ENCODE assay signal across 1 cellular context in genomic region chrX:13078739-13079444, GRCh38.
A peak's percentile ranks its signal among the peaks of the same experiment; 100 is the strongest.
TF ChIP-seq lines count a peak whose summit lies in the region.

No MANE protein-coding gene starts in this region.

TF ChIP-seq in GM12878, 131 proteins besides CTCF, POLR2A, EP300 and RAD21 (continued from another document):
- TF ChIP-seq, protein P1, sequence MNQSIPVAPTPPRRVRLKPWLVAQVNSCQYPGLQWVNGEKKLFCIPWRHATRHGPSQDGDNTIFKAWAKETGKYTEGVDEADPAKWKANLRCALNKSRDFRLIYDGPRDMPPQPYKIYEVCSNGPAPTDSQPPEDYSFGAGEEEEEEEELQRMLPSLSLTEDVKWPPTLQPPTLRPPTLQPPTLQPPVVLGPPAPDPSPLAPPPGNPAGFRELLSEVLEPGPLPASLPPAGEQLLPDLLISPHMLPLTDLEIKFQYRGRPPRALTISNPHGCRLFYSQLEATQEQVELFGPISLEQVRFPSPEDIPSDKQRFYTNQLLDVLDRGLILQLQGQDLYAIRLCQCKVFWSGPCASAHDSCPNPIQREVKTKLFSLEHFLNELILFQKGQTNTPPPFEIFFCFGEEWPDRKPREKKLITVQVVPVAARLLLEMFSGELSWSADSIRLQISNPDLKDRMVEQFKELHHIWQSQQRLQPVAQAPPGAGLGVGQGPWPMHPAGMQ (IDR thresholded peaks at IDR 0.05; ENCODE audit: borderline replicate concordance): no peak
- TF ChIP-seq MYB (IDR thresholded peaks at IDR 0.05; ENCODE audit: borderline replicate concordance, low read depth, low read length) (no peak), SMAD5 (IDR thresholded peaks at IDR 0.05; ENCODE audit: low read depth) (no peak), FOXM1 (IDR thresholded peaks at IDR 0.05; ENCODE audit: low read depth, low read length) (no peak), CHD4 (IDR thresholded peaks at IDR 0.05) (no peak), POLR2AphosphoS5 (IDR thresholded peaks at IDR 0.05; ENCODE audit: low read length) (no peak), MYC (IDR thresholded peaks at IDR 0.05; ENCODE audit: insufficient read depth, insufficient read length, insufficient replicate concordance, low read length, severe bottlenecking) (no peak), ESRRA (IDR thresholded peaks at IDR 0.05; ENCODE audit: low read length) (no peak), TBL1XR1 (IDR thresholded peaks at IDR 0.05; ENCODE audit: low read depth, low read length) (no peak), ZNF384 (IDR thresholded peaks at IDR 0.05; ENCODE audit: borderline replicate concordance, low read depth, low read length) (0 out of 2 replicates have a peak, but pooled peaks have one; percentile 35), STAT3 (IDR thresholded peaks at IDR 0.05; ENCODE audit: low read depth, low read length) (no peak), SPI1 (IDR thresholded peaks at IDR 0.05; ENCODE audit: borderline replicate concordance, insufficient read depth, low read depth, low read length) (peak; percentile 32; the same call in 1 of the 2 replicates), ZNF622 (IDR thresholded peaks at IDR 0.05) (no peak), MXI1 (IDR thresholded peaks at IDR 0.05; ENCODE audit: low read depth, low read length) (no peak), ZBED1 (IDR thresholded peaks at IDR 0.05; ENCODE audit: borderline replicate concordance) (no peak), ZNF592 (IDR thresholded peaks at IDR 0.05) (no peak), RUNX3 (IDR thresholded peaks at IDR 0.05; ENCODE audit: low read length) (peak; percentile 2; the same call in 1 of the 2 replicates), MTA2 (IDR thresholded peaks at IDR 0.05; ENCODE audit: low read depth) (0 out of 2 replicates have a peak, but pooled peaks have one; percentile 24), SREBF2 (IDR thresholded peaks at IDR 0.05; ENCODE audit: low read length) (no peak), IKZF1 (conservative IDR thresholded peaks at IDR 0.05) (peak; percentile 59), FOXK2 (IDR thresholded peaks at IDR 0.05) (no peak), RBBP5 (conservative IDR thresholded peaks at IDR 0.05) (no peak), NFYA (IDR thresholded peaks at IDR 0.05; ENCODE audit: borderline replicate concordance, low read depth, low read length) (no peak), EED (IDR thresholded peaks at IDR 0.05; ENCODE audit: low read depth) (peak; percentile 50; the same call in 1 of the 2 replicates), JUNB (IDR thresholded peaks at IDR 0.05) (no peak), CBFB (IDR thresholded peaks at IDR 0.05; ENCODE audit: low read depth) (no peak), ZSCAN29 (IDR thresholded peaks at IDR 0.05) (no peak), SMAD1 (IDR thresholded peaks at IDR 0.05; ENCODE audit: low read depth, partially characterized antibody) (no peak), STAT1 (conservative IDR thresholded peaks at IDR 0.05) (no peak), IKZF2 (IDR thresholded peaks at IDR 0.05) (peak; percentile 37 to 52; a peak in 2 of 4 replicates), YY1 (IDR thresholded peaks at IDR 0.05; ENCODE audit: low read depth, low read length) (no peak)
- TF ChIP-seq, protein P2, sequence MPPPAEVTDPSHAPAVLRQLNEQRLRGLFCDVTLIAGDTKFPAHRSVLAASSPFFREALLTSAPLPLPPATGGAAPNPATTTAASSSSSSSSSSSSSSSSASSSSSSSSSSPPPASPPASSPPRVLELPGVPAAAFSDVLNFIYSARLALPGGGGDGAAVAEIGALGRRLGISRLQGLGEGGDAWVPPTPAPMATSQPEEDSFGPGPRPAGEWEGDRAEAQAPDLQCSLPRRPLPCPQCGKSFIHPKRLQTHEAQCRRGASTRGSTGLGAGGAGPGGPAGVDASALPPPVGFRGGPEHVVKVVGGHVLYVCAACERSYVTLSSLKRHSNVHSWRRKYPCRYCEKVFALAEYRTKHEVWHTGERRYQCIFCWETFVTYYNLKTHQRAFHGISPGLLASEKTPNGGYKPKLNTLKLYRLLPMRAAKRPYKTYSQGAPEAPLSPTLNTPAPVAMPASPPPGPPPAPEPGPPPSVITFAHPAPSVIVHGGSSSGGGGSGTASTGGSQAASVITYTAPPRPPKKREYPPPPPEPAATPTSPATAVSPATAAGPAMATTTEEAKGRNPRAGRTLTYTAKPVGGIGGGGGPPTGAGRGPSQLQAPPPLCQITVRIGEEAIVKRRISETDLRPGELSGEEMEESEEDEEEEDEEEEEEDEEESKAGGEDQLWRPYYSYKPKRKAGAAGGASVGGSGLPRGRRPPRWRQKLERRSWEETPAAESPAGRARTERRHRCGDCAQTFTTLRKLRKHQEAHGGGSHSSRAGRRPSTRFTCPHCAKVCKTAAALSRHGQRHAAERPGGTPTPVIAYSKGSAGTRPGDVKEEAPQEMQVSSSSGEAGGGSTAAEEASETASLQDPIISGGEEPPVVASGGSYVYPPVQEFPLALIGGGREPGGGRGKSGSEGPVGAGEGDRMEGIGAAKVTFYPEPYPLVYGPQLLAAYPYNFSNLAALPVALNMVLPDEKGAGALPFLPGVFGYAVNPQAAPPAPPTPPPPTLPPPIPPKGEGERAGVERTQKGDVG (CRISPR knock-in tag; IDR thresholded peaks at IDR 0.05): no peak
- TF ChIP-seq, protein P3, sequence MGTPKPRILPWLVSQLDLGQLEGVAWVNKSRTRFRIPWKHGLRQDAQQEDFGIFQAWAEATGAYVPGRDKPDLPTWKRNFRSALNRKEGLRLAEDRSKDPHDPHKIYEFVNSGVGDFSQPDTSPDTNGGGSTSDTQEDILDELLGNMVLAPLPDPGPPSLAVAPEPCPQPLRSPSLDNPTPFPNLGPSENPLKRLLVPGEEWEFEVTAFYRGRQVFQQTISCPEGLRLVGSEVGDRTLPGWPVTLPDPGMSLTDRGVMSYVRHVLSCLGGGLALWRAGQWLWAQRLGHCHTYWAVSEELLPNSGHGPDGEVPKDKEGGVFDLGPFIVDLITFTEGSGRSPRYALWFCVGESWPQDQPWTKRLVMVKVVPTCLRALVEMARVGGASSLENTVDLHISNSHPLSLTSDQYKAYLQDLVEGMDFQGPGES (IDR thresholded peaks at IDR 0.05): no peak
- TF ChIP-seq, protein P4, sequence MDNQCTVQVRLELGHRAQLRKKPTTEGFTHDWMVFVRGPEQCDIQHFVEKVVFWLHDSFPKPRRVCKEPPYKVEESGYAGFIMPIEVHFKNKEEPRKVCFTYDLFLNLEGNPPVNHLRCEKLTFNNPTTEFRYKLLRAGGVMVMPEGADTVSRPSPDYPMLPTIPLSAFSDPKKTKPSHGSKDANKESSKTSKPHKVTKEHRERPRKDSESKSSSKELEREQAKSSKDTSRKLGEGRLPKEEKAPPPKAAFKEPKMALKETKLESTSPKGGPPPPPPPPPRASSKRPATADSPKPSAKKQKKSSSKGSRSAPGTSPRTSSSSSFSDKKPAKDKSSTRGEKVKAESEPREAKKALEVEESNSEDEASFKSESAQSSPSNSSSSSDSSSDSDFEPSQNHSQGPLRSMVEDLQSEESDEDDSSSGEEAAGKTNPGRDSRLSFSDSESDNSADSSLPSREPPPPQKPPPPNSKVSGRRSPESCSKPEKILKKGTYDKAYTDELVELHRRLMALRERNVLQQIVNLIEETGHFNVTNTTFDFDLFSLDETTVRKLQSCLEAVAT (IDR thresholded peaks at IDR 0.05): 0 out of 2 replicates have a peak, but pooled peaks have one; percentile 2
- TF ChIP-seq, protein P5, sequence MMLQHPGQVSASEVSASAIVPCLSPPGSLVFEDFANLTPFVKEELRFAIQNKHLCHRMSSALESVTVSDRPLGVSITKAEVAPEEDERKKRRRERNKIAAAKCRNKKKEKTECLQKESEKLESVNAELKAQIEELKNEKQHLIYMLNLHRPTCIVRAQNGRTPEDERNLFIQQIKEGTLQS (IDR thresholded peaks at IDR 0.05; ENCODE audit: borderline replicate concordance, extremely low read depth, low read depth, low read length): no peak
